Comparison of ENCODE assay signal across 27 cellular contexts in genomic region chr7:73353243-73353642, GRCh38. TPM values are rescaled to one million over a fixed set of nuclear protein-coding genes. Genes with fewer than 3 reads are reported as not detected.
"Had no signal": no experiment of that assay in that cellular context is flagged by ENCODE, and none has a peak within 500 bp of the region (broad histone marks: within the 10 kb centered on the region; RNA-seq: fewer than 3 reads in every experiment).

No MANE protein-coding gene starts in this region.

- H3K4me3 ChIP-seq: body of pancreas, heart right ventricle, thyroid gland had no signal

- ATAC-seq: body of pancreas; effector memory CD8-positive, alpha-beta T cell; heart right ventricle; left cardiac atrium had no signal

- H3K36me3 Mint-ChIP-seq: activated naive CD8-positive, alpha-beta T cell treated with anti-CD3 and anti-CD28 coated beads for 36 hours; mesothelial cell of epicardium had no signal

- H3K27me3 Mint-ChIP-seq: activated naive CD8-positive, alpha-beta T cell treated with anti-CD3 and anti-CD28 coated beads for 36 hours; effector memory CD8-positive, alpha-beta T cell had no signal

- H3K9me3 Mint-ChIP-seq: activated naive CD8-positive, alpha-beta T cell treated with anti-CD3 and anti-CD28 coated beads for 36 hours had no signal

- H3K9me3 ChIP-seq: body of pancreas, thyroid gland had no signal

- H3K27me3 ChIP-seq: body of pancreas, heart right ventricle, thyroid gland had no signal

- H3K4me3 Mint-ChIP-seq: activated naive CD8-positive, alpha-beta T cell treated with anti-CD3 and anti-CD28 coated beads for 36 hours; effector memory CD8-positive, alpha-beta T cell; mesothelial cell of epicardium had no signal

- DNase-seq: activated CD4-positive, alpha-beta T cell treated with anti-CD3 and anti-CD28 coated beads for 1 hour; activated CD4-positive, alpha-beta T cell treated with anti-CD3 and anti-CD28 coated beads, Interleukin-2, amount 50 U/mL, for 4 hours; activated gamma-delta T cell treated with Interleukin-2 at 50 U/mL for 16 hours; activated naive CD8-positive, alpha-beta T cell treated with anti-CD3 and anti-CD28 coated beads for 36 hours; amygdala; body of pancreas; effector memory CD8-positive, alpha-beta T cell; heart right ventricle; left cardiac atrium; retina; stimulated activated CD4-positive, alpha-beta T cell treated with anti-CD3 and anti-CD28 coated beads, Interleukin-12 subunit alpha, Interleukin-12 subunit beta, amount 100 ng/mL, for 4 hours; stimulated activated CD4-positive, alpha-beta T cell treated with anti-CD3 and anti-CD28 coated beads, Interleukin-1b, Interleukin-23, amount 100 ng/mL, for 48 hours; stimulated activated CD8-positive, alpha-beta memory T cell treated with anti-CD3 and anti-CD28 coated beads, Interleukin-4, amount 100 ng/mL, for 48 hours; stimulated activated naive CD4-positive, alpha-beta T cell treated with Interleukin-2 at 50 U/mL for 16 hours; thyroid gland; WERI-Rb-1 had no signal

- H3K27ac Mint-ChIP-seq: activated naive CD8-positive, alpha-beta T cell treated with anti-CD3 and anti-CD28 coated beads for 36 hours; effector memory CD8-positive, alpha-beta T cell; mesothelial cell of epicardium had no signal

- H3K27ac ChIP-seq: body of pancreas, epithelial cell of prostate, heart right ventricle, thyroid gland, WERI-Rb-1 had no signal

- H3K36me3 ChIP-seq: heart right ventricle, thyroid gland, WERI-Rb-1 had no signal

RNA-seq across cellular contexts. Expression of gene FKBP6, which starts 25.3 kb away (rescaled TPM):
- total RNA-seq: activated naive CD8-positive, alpha-beta T cell treated with anti-CD3 and anti-CD28 coated beads for 36 hours; body of pancreas; cardiac septum; dermis microvascular lymphatic vessel endothelial cell; frontal cortex; heart right ventricle; left cardiac atrium; mesothelial cell of epicardium; omental fat pad; posterior vena cava; subcutaneous adipose tissue; T-helper 2 cell treated with Interferon-gamma antibody and Interleukin-4, amounts not matched to agents 100 ng/mL and 5 ng/mL, for 36 hours; ureter had no signal
- polyA plus RNA-seq: heart right ventricle, neural cell had no signal

RNA-seq across cellular contexts. Expression of gene TRIM50, which starts 25.4 kb away (rescaled TPM):
- total RNA-seq: activated naive CD8-positive, alpha-beta T cell treated with anti-CD3 and anti-CD28 coated beads for 36 hours; cardiac septum; dermis microvascular lymphatic vessel endothelial cell; frontal cortex; mesothelial cell of epicardium; T-helper 2 cell treated with Interferon-gamma antibody and Interleukin-4, amounts not matched to agents 100 ng/mL and 5 ng/mL, for 36 hours; ureter had no signal
- polyA plus RNA-seq: neural cell had no signal
